ENCODE assay signal across 15 cellular contexts in the genomic region with DNA sequence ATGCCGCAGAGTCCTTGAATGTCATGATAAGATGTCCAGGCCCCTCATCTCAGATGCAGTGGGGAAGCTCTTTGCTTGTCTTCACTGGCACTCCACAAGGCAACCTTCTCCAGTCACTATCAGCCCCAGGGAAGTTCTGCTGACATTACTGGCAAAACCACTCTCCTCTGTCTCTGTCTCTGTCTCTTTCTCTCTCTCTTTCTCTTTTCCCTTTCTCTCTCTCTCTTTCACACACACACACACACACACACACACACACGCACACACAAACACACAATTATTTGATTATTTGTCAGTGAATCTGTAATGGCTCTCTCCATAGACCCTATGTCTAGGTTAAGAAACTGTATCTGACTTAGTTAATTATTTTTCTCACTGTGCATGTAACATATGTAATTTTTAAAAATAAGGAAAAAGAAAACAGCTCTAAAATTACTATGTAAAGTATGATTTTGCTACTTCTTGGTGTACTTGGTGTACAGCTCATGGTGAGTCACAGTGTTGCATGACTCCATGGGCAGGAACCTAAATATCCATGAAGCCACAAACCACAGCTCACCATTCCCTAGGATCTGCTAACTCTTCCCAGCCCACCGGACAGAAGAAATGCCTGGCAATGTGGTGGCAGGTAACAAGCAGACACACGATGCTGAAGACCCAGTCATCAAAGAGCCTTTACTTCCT.
DNase-seq lines count a peak whose midpoint lies in the region; ATAC-seq, FAIRE-seq and TF ChIP-seq lines count a peak whose summit lies in the region.
"Had no signal": no experiment of that assay in that cellular context is flagged by ENCODE, and none has a peak within 500 bp of the region (broad histone marks: within the 10 kb centered on the region; RNA-seq: fewer than 3 reads in every experiment).

No MANE protein-coding gene starts in this region.

- H3K23ac ChIP-seq in trophoblast cell (ENCODE audit: low read length): no peak overlapping the region

- H3K4me3 ChIP-seq in A549 (no peak overlapping the region), adipocyte (ENCODE audit: low read length) (peak overlapping the region; percentile 20), fibroblast of villous mesenchyme (ENCODE audit: low read depth, low read length) (no peak overlapping the region), trophoblast cell (ENCODE audit: low read depth, low read length) (no peak overlapping the region)

- H4K91ac ChIP-seq in trophoblast cell (ENCODE audit: low read depth, low read length): no peak overlapping the region

- no peak for TF ChIP-seq RAD21 in A549 (conservative IDR thresholded peaks at IDR 0.05 in 1 of 2, IDR thresholded peaks at IDR 0.05 in 1 of 2)

- no peak for TF ChIP-seq EP300 in A549 (IDR thresholded peaks at IDR 0.05)

- no peak for FAIRE-seq in A549 (lab: Jason Lieb, UNC)
- FAIRE-seq: small intestine had no signal

- no peaks in the 10 kb centered on the region for H3K79me2 ChIP-seq in trophoblast cell (ENCODE audit: control insufficient read depth, insufficient read depth, low read length, poor library complexity)

- no peak overlapping the region for H3K18ac ChIP-seq in trophoblast cell (ENCODE audit: low read length)

- H2BK12ac ChIP-seq in trophoblast cell (ENCODE audit: low read length): no peak overlapping the region

- WGBS in A549 (ENCODE audit: missing lambda C conversion rate): 23% methylated on average over 4 of the region's 4 CpGs
- WGBS in trophoblast cell (ENCODE audit: extremely low coverage, insufficient coverage, insufficient read length): no CpG with 5 or more reads among the region's 4 CpGs

- H2BK120ac ChIP-seq in trophoblast cell (ENCODE audit: insufficient read depth, low read length, poor library complexity): no peak overlapping the region

- H3K36me3 ChIP-seq in adipocyte (ENCODE audit: control insufficient read depth, insufficient read depth, low read length, severe bottlenecking): no peaks in the 10 kb centered on the region
- no peaks in the 10 kb centered on the region for H3K36me3 ChIP-seq in trophoblast cell (ENCODE audit: control insufficient read depth in 1 of 2, insufficient read depth in 2 of 2, low read length in 2 of 2)
- H3K36me3 ChIP-seq: BE2C had no signal

- no peak overlapping the region for H3K14ac ChIP-seq in trophoblast cell (ENCODE audit: low read length)

- H3K27me3 ChIP-seq in adipocyte (replicated peaks; ENCODE audit: control insufficient read depth, insufficient read depth, low read length) (no peaks in the 10 kb centered on the region), trophoblast cell (ENCODE audit: insufficient read depth, low read length) (no peaks in the 10 kb centered on the region)
- H3K27me3 ChIP-seq: BE2C had no signal

- H4K12ac ChIP-seq in trophoblast cell (ENCODE audit: low read depth, low read length): no peak overlapping the region

- H3K9ac ChIP-seq in adipocyte (ENCODE audit: low read length): peak overlapping the region; percentile 48
- no peak overlapping the region for H3K9ac ChIP-seq in trophoblast cell (ENCODE audit: low read length)

- no peak overlapping the region for H2BK5ac ChIP-seq in trophoblast cell (ENCODE audit: low read depth, low read length, poor library complexity)

- H3K4me2 ChIP-seq in A549: peak overlapping the region; percentile 52
- H3K4me2 ChIP-seq in trophoblast cell (ENCODE audit: low read length): no peak overlapping the region

- POLR2A ChIA-PET in A549 (lab: Yijun Ruan, JAX): interaction anchor here (1.1 kb wide), 1 partner anchor 595 kb away, joined by 5 read pairs; a partner anchor contains a TSS

- CTCF ChIA-PET in A549 (lab: Yijun Ruan, JAX): interaction anchor here (0.6 to 1.4 kb wide), 3 partner anchors 11 to 660 kb away, joined by 3 to 4 read pairs (median 4); no protein-coding TSS in a partner anchor

- H2AK5ac ChIP-seq in trophoblast cell (ENCODE audit: low read length): no peak overlapping the region

- no peaks in the 10 kb centered on the region for H3K79me1 ChIP-seq in trophoblast cell (ENCODE audit: low read length)

- peaks cover 35% of the 10 kb centered on the region for H3K4me1 ChIP-seq in A549
- peaks cover 49% of the 10 kb centered on the region for H3K4me1 ChIP-seq in adipocyte (ENCODE audit: control insufficient read depth, insufficient read depth, low read length)
- H3K4me1 ChIP-seq in trophoblast cell (ENCODE audit: control insufficient read depth in 1 of 2, insufficient read depth in 2 of 2, low read length in 2 of 2): peaks cover 3 to 7% of the 10 kb centered on the region in 2 experiments
- H3K4me1 ChIP-seq: BE2C had no signal

- no peak for TF ChIP-seq CTCF in A549 (IDR thresholded peaks at IDR 0.05)
- no peak for TF ChIP-seq CTCF in fibroblast of villous mesenchyme (IDR thresholded peaks at IDR 0.05; ENCODE audit: insufficient read depth, low read depth, low read length)

- H3K4ac ChIP-seq in trophoblast cell (ENCODE audit: low read depth, low read length): no peak overlapping the region

- no peaks in the 10 kb centered on the region for H3K9me3 ChIP-seq in A549
- H3K9me3 ChIP-seq in adipocyte (ENCODE audit: control insufficient read depth, low read length): no peaks in the 10 kb centered on the region
- no peaks in the 10 kb centered on the region for H3K9me3 ChIP-seq in trophoblast cell (ENCODE audit: insufficient read depth, low read depth, low read length)
- H3K9me3 ChIP-seq: BE2C had no signal

- H3K27ac ChIP-seq in A549 (peak overlapping the region; percentile 41 to 47; a peak in 4 of 6 replicates), trophoblast cell (ENCODE audit: low read depth, low read length) (no peak overlapping the region)

- no peak for TF ChIP-seq POLR2A in A549 (IDR thresholded peaks at IDR 0.05; ENCODE audit: low read length)

- no peak overlapping the region for H4K8ac ChIP-seq in trophoblast cell (ENCODE audit: low read depth, low read length)

- no peak overlapping the region for H2AFZ ChIP-seq in trophoblast cell (ENCODE audit: insufficient read depth, low read length, poor library complexity)

- DNase-seq in A549 (ENCODE audit: low read depth in 1 of 2, low spot score in 1 of 2) (peak in 1 of 2 experiments; percentile 38), HCEC 1CT (peak; percentile 46), adipocyte (ENCODE audit: low read depth) (peak; percentile 84), fibroblast of villous mesenchyme (ENCODE audit: low read depth) (peak; percentile 80), nucleus accumbens (lab: John Stamatoyannopoulos, UW) (no peak), trophoblast cell (no peak)
- DNase-seq: activated effector memory CD4-positive, alpha-beta T cell treated with Interleukin-2 at 50 U/mL for 16 hours; BE2C; dermis blood vessel endothelial cell; MM.1S; NCI-H345; SHP77 treated with DMSO at 0.1 percent for 48 hours; small intestine had no signal

- ATAC-seq in A549 (peak; percentile 57 to 60; a peak in 4 of 6 replicates), HG02571 (IDR thresholded peaks at IDR 0.05; ENCODE audit: unreplicated experiment) (no peak), GM19324 (IDR thresholded peaks at IDR 0.05; ENCODE audit: low FRiP score, unreplicated experiment) (no peak)

TF ChIP-seq in A549, 52 proteins besides CTCF, POLR2A, EP300 and RAD21 (continues in another document):
- TF ChIP-seq, protein P1, sequence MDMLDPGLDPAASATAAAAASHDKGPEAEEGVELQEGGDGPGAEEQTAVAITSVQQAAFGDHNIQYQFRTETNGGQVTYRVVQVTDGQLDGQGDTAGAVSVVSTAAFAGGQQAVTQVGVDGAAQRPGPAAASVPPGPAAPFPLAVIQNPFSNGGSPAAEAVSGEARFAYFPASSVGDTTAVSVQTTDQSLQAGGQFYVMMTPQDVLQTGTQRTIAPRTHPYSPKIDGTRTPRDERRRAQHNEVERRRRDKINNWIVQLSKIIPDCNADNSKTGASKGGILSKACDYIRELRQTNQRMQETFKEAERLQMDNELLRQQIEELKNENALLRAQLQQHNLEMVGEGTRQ (IDR thresholded peaks at IDR 0.05): no peak
- TF ChIP-seq NPAS2 (CRISPR knock-in tag; IDR thresholded peaks at IDR 0.05; ENCODE audit: borderline replicate concordance) (no peak), BHLHE40 (IDR thresholded peaks at IDR 0.05; ENCODE audit: low read depth, low read length) (no peak), JUNB (IDR thresholded peaks at IDR 0.05) (peak; percentile 68), HEYL (CRISPR knock-in tag; IDR thresholded peaks at IDR 0.05) (no peak), MYC (IDR thresholded peaks at IDR 0.05; ENCODE audit: borderline replicate concordance, low read length) (no peak)
- TF ChIP-seq, protein P2, sequence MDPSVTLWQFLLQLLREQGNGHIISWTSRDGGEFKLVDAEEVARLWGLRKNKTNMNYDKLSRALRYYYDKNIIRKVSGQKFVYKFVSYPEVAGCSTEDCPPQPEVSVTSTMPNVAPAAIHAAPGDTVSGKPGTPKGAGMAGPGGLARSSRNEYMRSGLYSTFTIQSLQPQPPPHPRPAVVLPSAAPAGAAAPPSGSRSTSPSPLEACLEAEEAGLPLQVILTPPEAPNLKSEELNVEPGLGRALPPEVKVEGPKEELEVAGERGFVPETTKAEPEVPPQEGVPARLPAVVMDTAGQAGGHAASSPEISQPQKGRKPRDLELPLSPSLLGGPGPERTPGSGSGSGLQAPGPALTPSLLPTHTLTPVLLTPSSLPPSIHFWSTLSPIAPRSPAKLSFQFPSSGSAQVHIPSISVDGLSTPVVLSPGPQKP (IDR thresholded peaks at IDR 0.05; ENCODE audit: low read depth, low read length): no peak
- TF ChIP-seq, protein P3, sequence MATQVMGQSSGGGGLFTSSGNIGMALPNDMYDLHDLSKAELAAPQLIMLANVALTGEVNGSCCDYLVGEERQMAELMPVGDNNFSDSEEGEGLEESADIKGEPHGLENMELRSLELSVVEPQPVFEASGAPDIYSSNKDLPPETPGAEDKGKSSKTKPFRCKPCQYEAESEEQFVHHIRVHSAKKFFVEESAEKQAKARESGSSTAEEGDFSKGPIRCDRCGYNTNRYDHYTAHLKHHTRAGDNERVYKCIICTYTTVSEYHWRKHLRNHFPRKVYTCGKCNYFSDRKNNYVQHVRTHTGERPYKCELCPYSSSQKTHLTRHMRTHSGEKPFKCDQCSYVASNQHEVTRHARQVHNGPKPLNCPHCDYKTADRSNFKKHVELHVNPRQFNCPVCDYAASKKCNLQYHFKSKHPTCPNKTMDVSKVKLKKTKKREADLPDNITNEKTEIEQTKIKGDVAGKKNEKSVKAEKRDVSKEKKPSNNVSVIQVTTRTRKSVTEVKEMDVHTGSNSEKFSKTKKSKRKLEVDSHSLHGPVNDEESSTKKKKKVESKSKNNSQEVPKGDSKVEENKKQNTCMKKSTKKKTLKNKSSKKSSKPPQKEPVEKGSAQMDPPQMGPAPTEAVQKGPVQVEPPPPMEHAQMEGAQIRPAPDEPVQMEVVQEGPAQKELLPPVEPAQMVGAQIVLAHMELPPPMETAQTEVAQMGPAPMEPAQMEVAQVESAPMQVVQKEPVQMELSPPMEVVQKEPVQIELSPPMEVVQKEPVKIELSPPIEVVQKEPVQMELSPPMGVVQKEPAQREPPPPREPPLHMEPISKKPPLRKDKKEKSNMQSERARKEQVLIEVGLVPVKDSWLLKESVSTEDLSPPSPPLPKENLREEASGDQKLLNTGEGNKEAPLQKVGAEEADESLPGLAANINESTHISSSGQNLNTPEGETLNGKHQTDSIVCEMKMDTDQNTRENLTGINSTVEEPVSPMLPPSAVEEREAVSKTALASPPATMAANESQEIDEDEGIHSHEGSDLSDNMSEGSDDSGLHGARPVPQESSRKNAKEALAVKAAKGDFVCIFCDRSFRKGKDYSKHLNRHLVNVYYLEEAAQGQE (IDR thresholded peaks at IDR 0.05): no peak

Comparison
In these comparisons a context has a peak if more than half of its experiments do, and no peak if none do; other contexts are left out.
1. ATAC-seq: peak in A549 (2 of 2); none in HG02571 (single experiment) and GM19324 (single experiment).
2. DNase-seq: peak in HCEC 1CT (single experiment), adipocyte (single experiment) and fibroblast of villous mesenchyme (single experiment); none in nucleus accumbens (0 of 56) and trophoblast cell (0 of 2).